ENCODE assay signal across 18 cellular contexts in genomic region chr14:22403286-22403685, GRCh38.
"Had no signal": no experiment of that assay in that cellular context is flagged by ENCODE, and none has a peak within 500 bp of the region (broad histone marks: within the 10 kb centered on the region; RNA-seq: fewer than 3 reads in every experiment).

No MANE protein-coding gene starts in this region.

- ATAC-seq: effector memory CD8-positive, alpha-beta T cell; gastrocnemius medialis; left colon; naive thymus-derived CD8-positive, alpha-beta T cell; upper lobe of right lung had no signal

- DNase-seq: activated T-cell treated with anti-CD3 and anti-CD28 coated beads, Interleukin-2, amount 50 U/mL, for 1 hour; amygdala; brain microvascular endothelial cell; caudate nucleus; dorsolateral prefrontal cortex; effector memory CD8-positive, alpha-beta T cell; esophagus squamous epithelium; gastrocnemius medialis; head of caudate nucleus; left colon; naive thymus-derived CD8-positive, alpha-beta T cell; stimulated activated CD4-positive, alpha-beta T cell treated with anti-CD3 and anti-CD28 coated beads, Interleukin-1b, Interleukin-23, amount 100 ng/mL, for 48 hours; substantia nigra; T-helper 1 cell; thyroid gland; upper lobe of right lung had no signal

- FAIRE-seq: colon, keratinocyte had no signal
